Comparison of ENCODE assay signal across 8 cellular contexts in the genomic region with DNA sequence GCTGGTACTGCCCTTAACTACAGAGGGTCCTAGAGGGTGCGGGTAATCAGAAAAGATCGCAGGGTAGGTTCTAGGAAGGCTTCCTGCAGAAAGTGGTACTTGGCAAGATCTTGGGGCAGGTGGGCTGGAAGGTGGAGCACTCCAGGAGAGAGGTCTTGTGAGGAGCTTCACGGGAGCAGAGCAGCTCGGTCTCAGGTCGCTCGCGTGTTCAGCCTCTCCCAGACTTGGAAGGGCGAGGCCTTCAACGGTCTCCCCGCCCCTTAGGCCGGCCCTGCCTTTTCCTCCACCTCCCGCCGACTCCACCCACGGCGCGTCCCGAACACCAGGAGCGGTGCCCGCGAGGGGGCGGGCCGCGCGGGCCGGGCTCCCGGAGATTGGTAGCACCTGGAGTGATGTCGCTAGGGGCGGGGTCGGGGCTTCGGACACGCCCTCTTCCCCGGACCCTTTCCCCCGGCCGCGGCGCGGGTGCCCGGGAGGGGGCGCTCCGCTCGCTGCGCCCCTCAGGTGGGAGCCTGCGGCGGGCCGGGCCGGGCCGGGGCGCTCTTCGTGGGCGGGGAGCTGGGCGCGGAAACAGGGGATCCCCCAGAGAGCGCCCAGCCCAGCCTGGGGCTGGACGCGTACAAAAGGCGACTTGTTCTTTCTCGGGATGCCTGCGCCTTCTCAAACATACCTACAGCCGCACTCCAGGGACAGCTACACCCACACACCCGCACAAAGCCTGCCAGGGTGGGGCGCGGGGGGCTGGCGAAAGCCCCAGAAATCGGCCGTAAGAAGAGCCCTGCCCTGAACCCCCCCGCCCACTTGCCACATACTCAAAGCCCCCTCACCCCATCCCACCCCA. TPM values are rescaled to one million over a fixed set of nuclear protein-coding genes. Genes with fewer than 3 reads are reported as not detected.
A peak's percentile ranks its signal among the peaks of the same experiment; 100 is the strongest.
DNase-seq lines count a peak whose midpoint lies in the region; ATAC-seq, FAIRE-seq and TF ChIP-seq lines count a peak whose summit lies in the region.

No MANE protein-coding gene starts in this region.

- peak; percentile 91 for ATAC-seq in GM21381 (IDR thresholded peaks at IDR 0.05; ENCODE audit: unreplicated experiment)

- in situ Hi-C loops in Caki2 (cut with HindIII; ENCODE audit: low pct_unique_long_range_greater_than_20kb, low sequenced_read_pairs): no loop called here

- peak; percentile 97 for DNase-seq in Caki2 (ENCODE audit: low read depth)
- DNase-seq in HTR-8/SVneo (ENCODE audit: insufficient read length, low spot score): peak; percentile 89
- peak; percentile 95 for DNase-seq in RPMI8226
- DNase-seq in activated gamma-delta T cell (lab: John Stamatoyannopoulos, UW): peak; percentile 85
- peak; percentile 93 to 98 for DNase-seq in foreskin fibroblast
- DNase-seq in nucleus accumbens (lab: John Stamatoyannopoulos, UW): peak in 43 of 56 donors; percentile 13 to 86 (median 45)
- DNase-seq in suprapubic skin (ENCODE audit: low spot score in 2 of 2): peak; percentile 96 to 97

- H3K4me1 ChIP-seq in suprapubic skin: peaks cover 98% of the 10 kb centered on the region

- 17% methylated on average over 8 of the region's 66 CpGs for WGBS in suprapubic skin

- no peaks in the 10 kb centered on the region for H3K9me3 ChIP-seq in suprapubic skin

- no peaks in the 10 kb centered on the region for H3K36me3 ChIP-seq in suprapubic skin

- no peak for TF ChIP-seq POLR2A in suprapubic skin (IDR thresholded peaks at IDR 0.05)

- H3K27me3 ChIP-seq in suprapubic skin: no peaks in the 10 kb centered on the region

- H3K4me3 ChIP-seq in foreskin fibroblast (ENCODE audit: low read depth in 1 of 2, low read length in 2 of 2) (peak overlapping the region; percentile 15 to 29), suprapubic skin (peak overlapping the region; percentile 39)

- TF ChIP-seq CTCF in foreskin fibroblast (IDR thresholded peaks at IDR 0.05; ENCODE audit: low read depth, low read length): peak; percentile 41
- peak; percentile 59 to 85 for TF ChIP-seq CTCF in suprapubic skin (IDR thresholded peaks at IDR 0.05)

- peak overlapping the region; percentile 94 for H3K27ac ChIP-seq in suprapubic skin

- peak; percentile 73 for FAIRE-seq in HTR-8/SVneo (lab: Jason Lieb, UNC)

- no peak for TF ChIP-seq EP300 in suprapubic skin (IDR thresholded peaks at IDR 0.05)

RNA-seq across cellular contexts. Expression of a gene that starts 35.5 kb away (rescaled TPM):
- total RNA-seq in Caki2 (2014; rRNA removed; shearing (Covaris generic); ENCODE audit: low replicate concordance): 0.32 and 0.41 TPM in 2 replicates
- total RNA-seq in suprapubic skin: 100 to 1,000 TPM in 1 of 4 donors, 10 to 100 TPM in 3; 46.7 to 103 (median 60.1) TPM

Comparison
In these comparisons a context has a peak if more than half of its experiments do, and no peak if none do; other contexts are left out.
1. Peak in every context shown above with its lines: DNase-seq, ATAC-seq, H3K4me3 ChIP-seq and H3K27ac ChIP-seq.
2. DNase-seq: peak in every context shown above with its lines; median percentile 97 in Caki2; 96 in suprapubic skin; 96 in foreskin fibroblast; 95 in RPMI8226; 89 in HTR-8/SVneo; 85 in activated gamma-delta T cell; 45 in nucleus accumbens.
3. RNA of a gene that starts 35.5 kb away (total RNA-seq): 46.7 to 103 TPM in suprapubic skin; 0.32 to 0.41 TPM in Caki2; every median in the first group is over 10 times any median in the second.